ENCODE assay signal across 8 cellular contexts in genomic region chr12:49567611-49568441, GRCh38. TPM values are rescaled to one million over a fixed set of nuclear protein-coding genes. Genes with fewer than 3 reads are reported as not detected.
DNase-seq lines count a peak whose midpoint lies in the region; ATAC-seq and TF ChIP-seq lines count a peak whose summit lies in the region.

TSS of gene MCRS1 (minus strand) at chr12:49568142. CDS start at chr12:49566731, 1,411 bp downstream.

- in situ Hi-C loops in astrocyte of the cerebellum (cut with HindIII; ENCODE audit: low sequenced_read_pairs): no loop called here

- peak within 1 kb of the TSS; percentile 95 for H2AFZ ChIP-seq in hepatocyte

- DNase-seq in NCI-H2029 (lab: John Stamatoyannopoulos, UW): peak; percentile 92
- peak; percentile 81 for DNase-seq in T-helper 22 cell (ENCODE audit: low read depth)
- peak; percentile 83 for DNase-seq in astrocyte of the cerebellum (ENCODE audit: low read depth)
- DNase-seq in hepatocyte (ENCODE audit: low spot score): peak; percentile 96
- peak; percentile 97 for DNase-seq in retina

- H3K4me1 ChIP-seq in hepatocyte (ENCODE audit: insufficient read depth): peaks cover 5% of the 10 kb centered on the region

- H3K27ac ChIP-seq in hepatocyte: peak within 1 kb of the TSS; percentile 97

- H3K36me3 ChIP-seq in hepatocyte (replicated peaks; ENCODE audit: insufficient read depth, low read depth): no peaks in the 10 kb centered on the region

- H3K4me2 ChIP-seq in hepatocyte: peak within 1 kb of the TSS; percentile 95

- H3K4me3 ChIP-seq in astrocyte of the cerebellum (ENCODE audit: low read depth, low read length): peak within 1 kb of the TSS; percentile 99
- H3K4me3 ChIP-seq in hepatocyte: peak within 1 kb of the TSS; percentile 66

- no peaks in the 10 kb centered on the region for H4K20me1 ChIP-seq in hepatocyte (ENCODE audit: insufficient read depth, poor library complexity, severe bottlenecking)

- no peak for TF ChIP-seq CTCF in astrocyte of the cerebellum (IDR thresholded peaks at IDR 0.05; ENCODE audit: low read depth, low read length, missing control alignments)
- no peak for TF ChIP-seq CTCF in hepatocyte (IDR thresholded peaks at IDR 0.05; ENCODE audit: poor library complexity)

- H3K9me2 ChIP-seq in hepatocyte (replicated peaks; ENCODE audit: insufficient read depth): no peaks in the 10 kb centered on the region

- no peaks in the 10 kb centered on the region for H3K9me3 ChIP-seq in hepatocyte (ENCODE audit: low read depth)

- ATAC-seq in GM18499 (IDR thresholded peaks at IDR 0.05; ENCODE audit: insufficient read depth, unreplicated experiment): peak; percentile 64
- ATAC-seq in HG02943 (IDR thresholded peaks at IDR 0.05; ENCODE audit: low read depth, unreplicated experiment): peak; percentile 84
- ATAC-seq in HG03469 (IDR thresholded peaks at IDR 0.05; ENCODE audit: unreplicated experiment): no peak

- 1% methylated on average over 46 of the region's 54 CpGs for WGBS in hepatocyte (ENCODE audit: low lambda C conversion rate, missing lambda C conversion rate)

- H3K27me3 ChIP-seq in hepatocyte: no peaks in the 10 kb centered on the region

- peaks cover 51% of the 10 kb centered on the region for H3K79me2 ChIP-seq in hepatocyte

RNA-seq across cellular contexts. Expression of gene MCRS1, which starts in this region (rescaled TPM):
- total RNA-seq in hepatocyte: 51.1 and 51.4 TPM in 2 replicates
- polyA plus RNA-seq in hepatocyte: 57.7 and 58.2 TPM in 2 replicates
